ENCODE assay signal across 10 cellular contexts in the genomic region with DNA sequence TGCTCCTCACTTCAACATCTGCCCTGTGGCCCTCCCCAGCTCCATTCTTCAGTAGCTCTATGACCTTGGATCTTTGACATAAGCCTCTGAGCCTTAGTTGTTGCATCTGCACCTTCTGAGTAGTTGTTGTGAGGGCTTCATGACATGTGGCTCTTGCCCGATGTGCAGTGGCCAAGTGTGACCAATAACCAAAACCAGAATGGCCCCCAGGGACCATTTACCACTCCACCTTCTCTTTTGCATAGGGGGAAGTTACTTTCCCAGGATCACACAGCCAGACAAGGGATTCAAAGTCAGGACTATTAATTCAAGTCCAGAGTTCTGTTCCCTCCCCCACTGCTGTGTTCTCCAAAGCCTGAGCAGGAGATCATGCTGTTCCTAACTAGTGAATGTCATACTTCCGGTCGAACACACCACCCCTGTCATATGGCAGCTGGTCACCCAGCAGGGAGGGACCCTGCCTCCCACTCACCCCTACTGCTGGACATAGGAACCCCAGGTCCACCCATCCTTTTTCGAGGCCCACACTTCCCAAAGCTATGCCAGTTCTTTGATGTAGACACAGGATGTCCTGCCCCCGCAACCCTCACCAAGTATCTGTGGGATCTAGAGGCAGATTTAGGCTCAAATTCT. TPM values are rescaled to one million over a fixed set of nuclear protein-coding genes. Genes with fewer than 3 reads are reported as not detected.
DNase-seq lines count a peak whose midpoint lies in the region; ATAC-seq, FAIRE-seq and TF ChIP-seq lines count a peak whose summit lies in the region.
"Had no signal": no experiment of that assay in that cellular context is flagged by ENCODE, and none has a peak within 500 bp of the region (broad histone marks: within the 10 kb centered on the region; RNA-seq: fewer than 3 reads in every experiment).

No MANE protein-coding gene starts in this region.

- peaks cover 12% of the 10 kb centered on the region for H3K27me3 ChIP-seq in rectal smooth muscle tissue (ENCODE audit: control insufficient read depth, insufficient read depth, low read length)

- no peak for TF ChIP-seq POLR2A in GM12891 (IDR thresholded peaks at IDR 0.05; ENCODE audit: low read depth, low read length)
- no peak for TF ChIP-seq POLR2A in GM12892 (IDR thresholded peaks at IDR 0.05; ENCODE audit: low read depth, low read length)

- H3K4me3 ChIP-seq in rectal smooth muscle tissue (ENCODE audit: low read length) = no peak overlapping the region

- no peaks in the 10 kb centered on the region for H3K36me3 ChIP-seq in rectal smooth muscle tissue (ENCODE audit: control insufficient read depth, insufficient read depth, low read length)

- ATAC-seq in HG03108 (IDR thresholded peaks at IDR 0.05; ENCODE audit: unreplicated experiment) = peak; percentile 26
- ATAC-seq in GM21367 (IDR thresholded peaks at IDR 0.05; ENCODE audit: unreplicated experiment) = no peak
- ATAC-seq: PC-3 had no signal

- DNase-seq in GM12891 (ENCODE audit: insufficient read length, low spot score) (no peak), dermis microvascular lymphatic vessel endothelial cell (ENCODE audit: low read depth in 2 of 2) (peak; percentile 34 to 50), NCI-H446 treated with DMSO at 0.1 percent for 48 hours (lab: John Stamatoyannopoulos, UW) (no peak), amygdala (lab: John Stamatoyannopoulos, UW) (no peak), GM12892 (ENCODE audit: insufficient read length) (no peak)
- DNase-seq: PC-3; stimulated activated CD4-positive, alpha-beta T cell treated with anti-CD3 and anti-CD28 coated beads, Interleukin-4, amount 100 ng/mL, for 1 hour had no signal

- H3K4me1 ChIP-seq in rectal smooth muscle tissue (ENCODE audit: control insufficient read depth, insufficient read depth, low read length) = no peaks in the 10 kb centered on the region

- FAIRE-seq in GM12891 (lab: Jason Lieb, UNC) (peak; percentile 88), GM12892 (lab: Jason Lieb, UNC) (no peak)

- H3K9ac ChIP-seq in rectal smooth muscle tissue (ENCODE audit: low read length) = no peak overlapping the region

- peak overlapping the region; percentile 10 for H3K27ac ChIP-seq in rectal smooth muscle tissue (ENCODE audit: low read depth, low read length)

TF ChIP-seq in GM12891, 5 proteins besides CTCF, POLR2A, EP300 and RAD21:
- TF ChIP-seq POU2F2 (IDR thresholded peaks at IDR 0.05; ENCODE audit: low read depth, low read length) = peak; percentile 83; the same call in 1 of the 2 replicates
- TF ChIP-seq PAX5 (IDR thresholded peaks at IDR 0.05; ENCODE audit: insufficient read depth, low read length, severe bottlenecking) = no peak
- peak; percentile 22; the same call in 1 of the 2 replicates for TF ChIP-seq POLR2AphosphoS5 (IDR thresholded peaks at IDR 0.05; ENCODE audit: low read depth, low read length)
- TF ChIP-seq TAF1 (IDR thresholded peaks at IDR 0.05; ENCODE audit: low read depth, low read length) = no peak; the same call in 1 of the 2 replicates
- TF ChIP-seq SPI1 (IDR thresholded peaks at IDR 0.05; ENCODE audit: low read depth, low read length) = no peak

RNA-seq across cellular contexts. Expression of a gene that starts 4.0 kb away (rescaled TPM):
- polyA plus RNA-seq in GM12891 (2012; ENCODE audit: low read depth, missing spikeins) = 57.1 TPM
- 0.13 and 0.25 TPM in 2 replicates for total RNA-seq in dermis microvascular lymphatic vessel endothelial cell
- polyA plus RNA-seq in GM12892 (2012; ENCODE audit: missing spikeins) = 43.6 TPM
- total RNA-seq: PC-3 had no signal

RNA-seq across cellular contexts. Expression of a gene that starts 27.0 kb away (rescaled TPM):
- 6.8 TPM for polyA plus RNA-seq in GM12891 (2012; ENCODE audit: low read depth, missing spikeins)
- 3.3 and 9.4 TPM in 2 replicates for total RNA-seq in dermis microvascular lymphatic vessel endothelial cell
- polyA plus RNA-seq in GM12892 (2012; ENCODE audit: missing spikeins) = 2.8 TPM

RNA-seq across cellular contexts. Expression of a gene that starts 41.0 kb away (rescaled TPM):
- 77.6 TPM for polyA plus RNA-seq in GM12891 (2012; ENCODE audit: low read depth, missing spikeins)
- total RNA-seq in dermis microvascular lymphatic vessel endothelial cell = 21.8 and 48.8 TPM in 2 replicates
- 51.1 TPM for polyA plus RNA-seq in GM12892 (2012; ENCODE audit: missing spikeins)

Comparison
In these comparisons a context has a peak if more than half of its experiments do, and no peak if none do; other contexts are left out.
1. DNase-seq: peak in dermis microvascular lymphatic vessel endothelial cell (2 of 2); none in GM12891 (single experiment), NCI-H446 treated with DMSO at 0.1 percent for 48 hours (single experiment), amygdala (0 of 56) and GM12892 (single experiment).